1 cellular context compared by ENCODE assay signal in genomic region chr7:128381161-128381821, GRCh38.
TF ChIP-seq lines count a peak whose summit lies in the region.

No MANE protein-coding gene starts in this region.

TF ChIP-seq in K562, 482 proteins besides CTCF, POLR2A, EP300 and RAD21 (continued from another document):
- TF ChIP-seq ARID3B (CRISPR knock-in tag; IDR thresholded peaks at IDR 0.05; ENCODE audit: borderline replicate concordance), result no peak
- TF ChIP-seq HMGXB4 (CRISPR knock-in tag; IDR thresholded peaks at IDR 0.05), result peak; percentile 37; the same call in 1 of the 2 replicates
- no peak for TF ChIP-seq ATF3 (IDR thresholded peaks at IDR 0.05)
- peak; percentile 60; the same call in 1 of the 2 replicates for TF ChIP-seq ATF3 (CRISPR knock-in tag; conservative IDR thresholded peaks at IDR 0.05)
- no peak for TF ChIP-seq ZNF668 (CRISPR knock-in tag; IDR thresholded peaks at IDR 0.05)
- TF ChIP-seq NR1H2 (CRISPR knock-in tag; IDR thresholded peaks at IDR 0.05), result peak; percentile 43; the same call in 1 of the 2 replicates
- TF ChIP-seq ZNF79 (CRISPR knock-in tag; IDR thresholded peaks at IDR 0.05; ENCODE audit: low read depth), result no peak
- peak; percentile 83; the same call in 1 of the 2 replicates for TF ChIP-seq XRCC5 (IDR thresholded peaks at IDR 0.05; ENCODE audit: low read depth, low read length)
- no peak for TF ChIP-seq ZNF766 (CRISPR knock-in tag; conservative IDR thresholded peaks at IDR 0.05)
- peak; percentile 86 for TF ChIP-seq CBFB (CRISPR knock-in tag; IDR thresholded peaks at IDR 0.05)
- no peak for TF ChIP-seq STAT5B (CRISPR knock-in tag; IDR thresholded peaks at IDR 0.05)
- no peak for TF ChIP-seq SMARCA4 (IDR thresholded peaks at IDR 0.05)
- TF ChIP-seq HDGF (IDR thresholded peaks at IDR 0.05), result no peak
- TF ChIP-seq ZNF282 (CRISPR knock-in tag; IDR thresholded peaks at IDR 0.05), result peak; percentile 42; the same call in 1 of the 2 replicates
- TF ChIP-seq RREB1 (CRISPR knock-in tag; IDR thresholded peaks at IDR 0.05), result no peak
- TF ChIP-seq TBL1XR1 (IDR thresholded peaks at IDR 0.05; ENCODE audit: low read length in 2 of 2), result 0 out of 4 replicates have a peak, but pooled peaks of 1 of the 2 experiments have one; percentile 5
- peak; percentile 42; the same call in 1 of the 2 replicates for TF ChIP-seq NR2C2 (CRISPR knock-in tag; IDR thresholded peaks at IDR 0.05)
- TF ChIP-seq NR2C2 (tag; IDR thresholded peaks at IDR 0.05), result no peak
- TF ChIP-seq, protein P1, sequence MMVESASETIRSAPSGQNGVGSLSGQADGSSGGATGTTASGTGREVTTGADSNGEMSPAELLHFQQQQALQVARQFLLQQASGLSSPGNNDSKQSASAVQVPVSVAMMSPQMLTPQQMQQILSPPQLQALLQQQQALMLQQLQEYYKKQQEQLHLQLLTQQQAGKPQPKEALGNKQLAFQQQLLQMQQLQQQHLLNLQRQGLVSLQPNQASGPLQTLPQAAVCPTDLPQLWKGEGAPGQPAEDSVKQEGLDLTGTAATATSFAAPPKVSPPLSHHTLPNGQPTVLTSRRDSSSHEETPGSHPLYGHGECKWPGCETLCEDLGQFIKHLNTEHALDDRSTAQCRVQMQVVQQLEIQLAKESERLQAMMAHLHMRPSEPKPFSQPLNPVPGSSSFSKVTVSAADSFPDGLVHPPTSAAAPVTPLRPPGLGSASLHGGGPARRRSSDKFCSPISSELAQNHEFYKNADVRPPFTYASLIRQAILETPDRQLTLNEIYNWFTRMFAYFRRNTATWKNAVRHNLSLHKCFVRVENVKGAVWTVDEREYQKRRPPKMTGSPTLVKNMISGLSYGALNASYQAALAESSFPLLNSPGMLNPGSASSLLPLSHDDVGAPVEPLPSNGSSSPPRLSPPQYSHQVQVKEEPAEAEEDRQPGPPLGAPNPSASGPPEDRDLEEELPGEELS (CRISPR knock-in tag; IDR thresholded peaks at IDR 0.05; ENCODE audit: borderline replicate concordance), result no peak
- TF ChIP-seq PPARD (CRISPR knock-in tag; IDR thresholded peaks at IDR 0.05), result no peak
- no peak for TF ChIP-seq CTBP1 (IDR thresholded peaks at IDR 0.05; ENCODE audit: borderline replicate concordance)
- TF ChIP-seq BMI1 (IDR thresholded peaks at IDR 0.05; ENCODE audit: low read length), result no peak
